Comparison of ENCODE assay signal across 24 cellular contexts in genomic region chr4:118268780-118269179, GRCh38.
"Had no signal": no experiment of that assay in that cellular context is flagged by ENCODE, and none has a peak within 500 bp of the region (broad histone marks: within the 10 kb centered on the region; RNA-seq: fewer than 3 reads in every experiment).

No MANE protein-coding gene starts in this region.

- H3K4me2 ChIP-seq: KMS-11, PC-9 had no signal

- H3K27ac ChIP-seq: HL-60, KMS-11, PC-9, Peyer's patch, SJCRH30 had no signal

- H3K36me3 ChIP-seq: Peyer's patch, SJCRH30 had no signal

- DNase-seq: Kasumi-1; MM.1S; NCI-H1092 treated with DMSO at 0.1 percent for 48 hours; NCI-H1436; NCI-H187; NCI-H2029; NCI-H2081 treated with DMSO at 0.1 percent for 48 hours; NCI-H2171; NCI-H226; NCI-H446; NCI-H510A; NCI-H524 treated with DMSO at 0.1 percent for 48 hours; NCI-H69; NK-92 treated with Interleukin-12 subunit alpha and Interleukin-12 subunit beta, amount 100 ng/mL, for 24 hours; OCI-M1; PC-9; Peyer's patch; SHP77 treated with DMSO at 0.1 percent for 48 hours; SJCRH30 had no signal

- ATAC-seq: Right ventricle myocardium inferior, SK-N-SH treated with all-trans-retinoic acid at 6 μM for 48 hours had no signal

- H3K4me3 ChIP-seq: PC-9, Peyer's patch, SJCRH30 had no signal

- H3K27me3 ChIP-seq: Peyer's patch, SJCRH30 had no signal

- FAIRE-seq: HTR-8/SVneo had no signal

- H3K9ac ChIP-seq: KMS-11 had no signal

- H3K4me1 ChIP-seq: Peyer's patch had no signal

- H3K9me3 ChIP-seq: Peyer's patch, SJCRH30 had no signal

- H2AFZ ChIP-seq: PC-9 had no signal
